Comparison of ENCODE assay signal across 8 cellular contexts in the genomic region with DNA sequence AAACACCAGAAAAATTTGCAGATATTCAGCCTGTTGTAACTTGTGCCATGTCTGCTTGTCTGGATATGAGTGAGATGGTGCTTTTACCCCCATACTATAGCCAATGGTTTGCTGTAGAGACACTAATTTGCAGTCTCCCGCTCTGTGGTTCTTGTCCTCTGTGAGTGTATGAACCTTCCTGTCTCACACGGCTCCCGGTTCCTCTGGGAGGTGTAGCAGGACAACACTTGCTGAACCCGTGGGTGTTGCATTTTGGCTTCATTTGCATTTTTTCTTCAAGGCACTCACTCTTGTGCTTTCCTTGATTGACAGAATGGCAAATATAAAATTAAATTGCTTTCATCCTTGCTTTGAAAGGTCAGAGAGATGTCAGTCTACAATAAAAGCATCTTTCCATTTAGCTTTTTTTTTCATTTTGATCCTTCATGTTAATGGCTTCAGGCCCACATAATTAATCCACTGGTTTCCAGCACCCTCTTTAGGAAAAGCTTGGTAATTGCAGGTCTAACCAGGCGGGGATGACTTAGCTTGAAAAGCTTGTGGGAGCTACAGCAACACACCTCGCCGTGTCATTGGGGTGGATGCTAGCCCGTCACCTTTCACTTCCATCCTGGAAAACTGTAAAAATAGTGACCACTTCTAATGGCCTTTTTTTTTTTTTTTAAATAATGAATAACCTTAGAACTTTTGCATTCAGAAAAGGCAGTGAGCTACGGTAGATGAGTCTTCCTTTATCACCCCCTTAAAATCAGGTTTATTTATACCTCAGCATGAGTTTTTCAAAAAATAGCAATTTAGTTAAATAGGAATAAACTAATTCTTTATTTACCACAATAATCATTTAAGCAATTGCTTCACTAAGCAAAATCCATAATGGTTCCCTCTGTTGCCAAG. TPM values are rescaled to one million over a fixed set of nuclear protein-coding genes. Genes with fewer than 3 reads are reported as not detected.
DNase-seq lines count a peak whose midpoint lies in the region; ATAC-seq and TF ChIP-seq lines count a peak whose summit lies in the region.

No MANE protein-coding gene starts in this region.

- H3K27ac ChIP-seq in OCI-LY1 (ENCODE audit: low read depth, low read length, poor library complexity, severe bottlenecking): peak overlapping the region; percentile 70
- peak overlapping the region in 2 of 4 donors; percentile 5 to 22 for H3K27ac ChIP-seq in gastroesophageal sphincter

- no peak for TF ChIP-seq EP300 in gastroesophageal sphincter (IDR thresholded peaks at IDR 0.05)

- TF ChIP-seq CTCF in OCI-LY1 (IDR thresholded peaks at IDR 0.05; ENCODE audit: low read length) (peak; percentile 75), gastroesophageal sphincter (IDR thresholded peaks at IDR 0.05) (peak; percentile 76 to 89 (median 86))

- H3K9ac ChIP-seq in OCI-LY1 (ENCODE audit: low read length): no peak overlapping the region

- no peaks in the 10 kb centered on the region for H3F3A ChIP-seq in OCI-LY1 (ENCODE audit: insufficient read depth, low read length)

- H3K27me3 ChIP-seq in OCI-LY1 (ENCODE audit: insufficient read depth, low read length) (no peaks in the 10 kb centered on the region), gastroesophageal sphincter (no peaks in the 10 kb centered on the region)

- no peaks in the 10 kb centered on the region for H3K79me2 ChIP-seq in OCI-LY1 (ENCODE audit: insufficient read depth, low read length)

- H3K4me3 ChIP-seq in OCI-LY1 (ENCODE audit: low read depth, low read length, poor library complexity, severe bottlenecking) (no peak overlapping the region), gastroesophageal sphincter (no peak overlapping the region)

- H3K4me2 ChIP-seq in OCI-LY1 (ENCODE audit: low read length): no peak overlapping the region

- H2AFZ ChIP-seq in OCI-LY1 (ENCODE audit: low read length): no peak overlapping the region

- DNase-seq in AG20443 (ENCODE audit: low spot score): peak; percentile 81
- peak; percentile 11 for DNase-seq in HS-5 (ENCODE audit: low read depth)
- peak; percentile 48 to 62 for DNase-seq in activated T-cell treated with anti-CD3 and anti-CD28 coated beads, Interleukin-2, amount 50 U/mL, for 48 hours
- DNase-seq in renal cortical epithelial cell (ENCODE audit: low read depth): peak; percentile 62

- peaks cover 24% of the 10 kb centered on the region for H3K4me1 ChIP-seq in OCI-LY1 (ENCODE audit: insufficient read depth, low read length, severe bottlenecking)
- peaks cover 0 to 12% (median 0%) of the 10 kb centered on the region in 3 donors for H3K4me1 ChIP-seq in gastroesophageal sphincter

- no peaks in the 10 kb centered on the region for H4K20me1 ChIP-seq in OCI-LY1 (ENCODE audit: insufficient read depth, low read length)

- H3K9me3 ChIP-seq in OCI-LY1 (ENCODE audit: low read length): no peaks in the 10 kb centered on the region
- H3K9me3 ChIP-seq in gastroesophageal sphincter: no peaks in the 10 kb centered on the region

- peaks cover 96% of the 10 kb centered on the region for H3K36me3 ChIP-seq in OCI-LY1 (ENCODE audit: insufficient read depth, low read length)
- peaks cover 0 to 94% of the 10 kb centered on the region in 2 donors for H3K36me3 ChIP-seq in gastroesophageal sphincter

- WGBS in gastroesophageal sphincter (ENCODE audit: low coverage in 1 of 2), 2 donors: 44 to 55% methylated on average over 8 to 9 of the region's 9 CpGs

- ATAC-seq in GM18519 (IDR thresholded peaks at IDR 0.05; ENCODE audit: low FRiP score, unreplicated experiment) (peak; percentile 62), gastroesophageal sphincter (peak; percentile 73), HG02981 (IDR thresholded peaks at IDR 0.05; ENCODE audit: unreplicated experiment) (no peak)

- H3K9me2 ChIP-seq in OCI-LY1 (ENCODE audit: low read depth, low read length): no peaks in the 10 kb centered on the region

- TF ChIP-seq POLR2A in gastroesophageal sphincter (IDR thresholded peaks at IDR 0.05): no peak

RNA-seq across cellular contexts. Expression of a gene that starts 27.4 kb away (rescaled TPM):
- total RNA-seq in gastroesophageal sphincter (10 to 100 TPM in 1 of 4 donors, 1 to 10 TPM in 2, under 1 TPM in 1; 0.62 to 16.5 (median 1.8) TPM), renal cortical epithelial cell (35.1 and 137 TPM in 2 replicates)

Comparison
In these comparisons a context has a peak if more than half of its experiments do, and no peak if none do; other contexts are left out.
1. DNase-seq: peak in every context shown above with its lines; median percentile 81 in AG20443; 62 in renal cortical epithelial cell; 55 in activated T-cell treated with anti-CD3 and anti-CD28 coated beads, Interleukin-2, amount 50 U/mL, for 48 hours; 11 in HS-5.